ENCODE assay signal across 26 cellular contexts in genomic region chr11:59833602-59834001, GRCh38. TPM values are rescaled to one million over a fixed set of nuclear protein-coding genes. Genes with fewer than 3 reads are reported as not detected.
"Had no signal": no experiment of that assay in that cellular context is flagged by ENCODE, and none has a peak within 500 bp of the region (broad histone marks: within the 10 kb centered on the region; RNA-seq: fewer than 3 reads in every experiment).

No MANE protein-coding gene starts in this region.

- H3K27ac ChIP-seq: adrenal gland, breast epithelium had no signal

- H3K36me3 ChIP-seq: adrenal gland, breast epithelium had no signal

- DNase-seq: activated CD4-positive, alpha-beta T cell treated with anti-CD3 and anti-CD28 coated beads for 4 hours; activated CD8-positive, alpha-beta memory T cell treated with anti-CD3 and anti-CD28 coated beads, Interleukin-2, amount 50 U/mL, for 48 hours; activated CD8-positive, alpha-beta T cell treated with anti-CD3 and anti-CD28 coated beads for 36 hours; activated naive CD4-positive, alpha-beta T cell treated with anti-CD3 and anti-CD28 coated beads, Interleukin-2, amount 50 U/mL, for 16 hours; activated naive CD8-positive, alpha-beta T cell treated with anti-CD3 and anti-CD28 coated beads, Interleukin-2, amount 10 ng/mL, durations not matched to agents 7 days and 5 days; activated T-cell treated with anti-CD3 and anti-CD28 coated beads, Interleukin-2, amount 50 U/mL, for 1 hour; adrenal gland; aorta; central memory CD4-positive, alpha-beta T cell; NCI-H1105 treated with DMSO at 0.1 percent for 48 hours; NCI-H1436 treated with DMSO at 0.1 percent for 48 hours; NCI-H187; NCI-H2081; NCI-H510A treated with DMSO at 0.1 percent for 48 hours; NCI-H69; NK-92 treated with Interleukin-12 subunit alpha and Interleukin-12 subunit beta, amount 100 ng/mL, for 24 hours; SIG-M5; T-helper 17 cell; T-helper 9 cell had no signal

- H3K4me1 ChIP-seq: adrenal gland, breast epithelium had no signal

- ATAC-seq: activated CD4-positive, CD25-positive, alpha-beta regulatory T cell treated with anti-CD3 and anti-CD28 coated beads, Interleukin-2, amount 50 U/mL, for 24 hours; activated CD8-positive, alpha-beta T cell treated with anti-CD3 and anti-CD28 coated beads for 36 hours; T-helper 17 cell had no signal

- H3K9me3 ChIP-seq: adrenal gland, breast epithelium had no signal

- H3K27me3 ChIP-seq: adrenal gland, breast epithelium had no signal

- FAIRE-seq: TTC549 had no signal

- H3K4me3 ChIP-seq: adrenal gland, breast epithelium had no signal

RNA-seq across cellular contexts. Expression of gene CBLIF, which starts 11.7 kb away (rescaled TPM):
- total RNA-seq: activated CD8-positive, alpha-beta T cell treated with anti-CD3 and anti-CD28 coated beads for 36 hours; activated naive CD8-positive, alpha-beta T cell treated with anti-CD3 and anti-CD28 coated beads, Interleukin-2, amount 10 ng/mL, durations not matched to agents 7 days and 5 days; adrenal gland; aorta; breast epithelium; chondrocyte; LHCN-M2; MCF 10A; RPMI7951; T-helper 17 cell had no signal
- polyA plus RNA-seq: adrenal gland had no signal

RNA-seq across cellular contexts. Expression of gene TCN1, which starts 32.7 kb away (rescaled TPM):
- total RNA-seq: activated CD8-positive, alpha-beta T cell treated with anti-CD3 and anti-CD28 coated beads for 36 hours; activated naive CD8-positive, alpha-beta T cell treated with anti-CD3 and anti-CD28 coated beads, Interleukin-2, amount 10 ng/mL, durations not matched to agents 7 days and 5 days; aorta; chondrocyte; LHCN-M2; MCF 10A; RPMI7951 had no signal
- polyA plus RNA-seq: adrenal gland, aorta had no signal

RNA-seq across cellular contexts. Expression of gene OOSP3, which starts 45.0 kb away (rescaled TPM):
- total RNA-seq: activated CD8-positive, alpha-beta T cell treated with anti-CD3 and anti-CD28 coated beads for 36 hours; activated naive CD8-positive, alpha-beta T cell treated with anti-CD3 and anti-CD28 coated beads, Interleukin-2, amount 10 ng/mL, durations not matched to agents 7 days and 5 days; adrenal gland; aorta; breast epithelium; chondrocyte; LHCN-M2; MCF 10A; RPMI7951; T-helper 17 cell had no signal
- polyA plus RNA-seq: adrenal gland, aorta had no signal
